8 cellular contexts compared by ENCODE assay signal in the genomic region with DNA sequence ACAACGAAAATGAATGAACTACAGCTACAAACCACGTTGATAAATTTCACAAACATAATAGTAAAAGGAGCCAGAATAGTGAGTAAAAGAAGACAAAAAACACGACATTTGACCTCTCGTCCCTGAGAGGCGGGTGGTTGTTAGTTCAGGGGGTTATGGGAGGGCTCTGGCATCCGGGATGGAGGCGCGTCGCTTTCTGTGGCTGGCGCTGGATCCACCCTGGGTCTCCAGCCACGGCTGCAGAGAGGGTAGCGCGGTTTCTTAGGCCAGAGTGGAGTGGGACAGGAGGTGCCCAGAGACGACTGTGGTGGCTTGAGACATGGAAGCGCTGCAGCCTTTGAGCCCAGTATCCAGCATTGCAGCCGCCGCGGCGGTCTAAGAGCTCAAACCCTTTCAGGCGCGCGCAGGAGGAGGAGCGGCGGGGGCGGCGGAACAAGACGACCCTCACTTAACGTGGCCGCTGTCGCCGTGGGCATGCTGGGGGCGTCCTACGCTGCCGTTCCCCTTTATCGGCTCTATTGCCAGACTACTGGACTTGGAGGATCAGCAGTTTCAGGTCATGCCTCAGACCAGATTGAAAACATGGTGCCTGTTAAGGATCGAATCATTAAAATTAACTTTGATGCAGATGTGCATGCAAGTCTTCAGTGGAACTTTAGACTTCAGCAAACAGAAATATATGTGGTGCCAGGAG. TPM values are rescaled to one million over a fixed set of nuclear protein-coding genes. Genes with fewer than 3 reads are reported as not detected.
DNase-seq lines count a peak whose midpoint lies in the region; ATAC-seq and TF ChIP-seq lines count a peak whose summit lies in the region.

No MANE protein-coding gene starts in this region.

- DNase-seq in activated T-cell treated with anti-CD3 and anti-CD28 coated beads, Interleukin-2, amount 50 U/mL, for 24 hours: no peak
- DNase-seq in activated T-cell treated with anti-CD3 and anti-CD28 coated beads, Interleukin-2, amount 50 U/mL, for 48 hours: no peak
- DNase-seq in iPS-NIHi11 (ENCODE audit: low spot score): peak; percentile 26
- DNase-seq in thoracic aorta (ENCODE audit: low spot score): no peak
- no peak for DNase-seq in mucosa of descending colon
- no peak for DNase-seq in uterus
- DNase-seq in HT-29 (ENCODE audit: low spot score): no peak

- H3K4me1 ChIP-seq in thoracic aorta (ENCODE audit: control insufficient read depth in 1 of 2, low read depth in 2 of 2) (no peaks in the 10 kb centered on the region), mucosa of descending colon (ENCODE audit: low read depth) (no peaks in the 10 kb centered on the region), uterus (peaks cover 0 to 4% of the 10 kb centered on the region in 2 donors)

- H3K4me1 Mint-ChIP-seq in activated T-cell treated with anti-CD3 and anti-CD28 coated beads, Interleukin-2, amount 50 U/mL, for 24 hours (ENCODE audit: low read depth): peaks cover 38% of the 10 kb centered on the region
- peaks cover 20% of the 10 kb centered on the region for H3K4me1 Mint-ChIP-seq in activated T-helper 17 cell treated with anti-CD3 and anti-CD28 coated beads, Interleukin-2, amount 50 U/mL, for 72 hours

- H3K36me3 ChIP-seq in thoracic aorta: no peaks in the 10 kb centered on the region
- H3K36me3 ChIP-seq in mucosa of descending colon (ENCODE audit: low read depth): no peaks in the 10 kb centered on the region
- H3K36me3 ChIP-seq in uterus: no peaks in the 10 kb centered on the region

- TF ChIP-seq CTCF in thoracic aorta (IDR thresholded peaks at IDR 0.05) (no peak), mucosa of descending colon (IDR thresholded peaks at IDR 0.05) (no peak), uterus (IDR thresholded peaks at IDR 0.05) (no peak)

- H3K27me3 ChIP-seq in thoracic aorta (replicated peaks; ENCODE audit: insufficient read depth): no peaks in the 10 kb centered on the region
- peaks cover 3 to 16% of the 10 kb centered on the region in 2 donors for H3K27me3 ChIP-seq in uterus

- H3K27ac ChIP-seq in thoracic aorta (no peak overlapping the region), uterus (no peak overlapping the region)

- peaks cover 38% of the 10 kb centered on the region for H3K27me3 Mint-ChIP-seq in activated T-cell treated with anti-CD3 and anti-CD28 coated beads, Interleukin-2, amount 50 U/mL, for 24 hours
- H3K27me3 Mint-ChIP-seq in activated T-helper 17 cell treated with anti-CD3 and anti-CD28 coated beads, Interleukin-2, amount 50 U/mL, for 72 hours: peaks cover 14% of the 10 kb centered on the region

- H3K4me3 Mint-ChIP-seq in activated T-cell treated with anti-CD3 and anti-CD28 coated beads, Interleukin-2, amount 50 U/mL, for 24 hours: peak overlapping the region; percentile 81
- H3K4me3 Mint-ChIP-seq in activated T-helper 17 cell treated with anti-CD3 and anti-CD28 coated beads, Interleukin-2, amount 50 U/mL, for 72 hours: peak overlapping the region; percentile 41

- H3K4me3 ChIP-seq in thoracic aorta (peak overlapping the region; percentile 34), mucosa of descending colon (no peak overlapping the region), uterus (peak overlapping the region in 1 of 2 donors; percentile 7)

- peaks cover 2% of the 10 kb centered on the region for H3K36me3 Mint-ChIP-seq in activated T-cell treated with anti-CD3 and anti-CD28 coated beads, Interleukin-2, amount 50 U/mL, for 24 hours (ENCODE audit: low read depth)
- no peaks in the 10 kb centered on the region for H3K36me3 Mint-ChIP-seq in activated T-helper 17 cell treated with anti-CD3 and anti-CD28 coated beads, Interleukin-2, amount 50 U/mL, for 72 hours (ENCODE audit: low read depth)

- no peaks in the 10 kb centered on the region for H3K9me3 ChIP-seq in thoracic aorta
- H3K9me3 ChIP-seq in mucosa of descending colon: no peaks in the 10 kb centered on the region
- H3K9me3 ChIP-seq in uterus: no peaks in the 10 kb centered on the region

- intact Hi-C loops in mucosa of descending colon (cut with DNase I, micrococcal nuclease) (no loop called here), uterus (cut with DNase I; ENCODE audit: low total_unique reads) (no loop called here)

- TF ChIP-seq POLR2A in uterus (IDR thresholded peaks at IDR 0.05): no peak

- H3K27ac Mint-ChIP-seq in activated T-cell treated with anti-CD3 and anti-CD28 coated beads, Interleukin-2, amount 50 U/mL, for 24 hours: peak overlapping the region; percentile 30
- no peak overlapping the region for H3K27ac Mint-ChIP-seq in activated T-helper 17 cell treated with anti-CD3 and anti-CD28 coated beads, Interleukin-2, amount 50 U/mL, for 72 hours

- no peak for ATAC-seq in activated T-helper 17 cell treated with anti-CD3 and anti-CD28 coated beads, Interleukin-2, amount 50 U/mL, for 72 hours (replicated peaks)
- ATAC-seq in thoracic aorta (ENCODE audit: insufficient number of reproducible peaks, low FRiP score, low read depth) (no peak), mucosa of descending colon (no peak)

- H3K9me3 Mint-ChIP-seq in activated T-cell treated with anti-CD3 and anti-CD28 coated beads, Interleukin-2, amount 50 U/mL, for 24 hours: peaks cover 10% of the 10 kb centered on the region
- no peaks in the 10 kb centered on the region for H3K9me3 Mint-ChIP-seq in activated T-helper 17 cell treated with anti-CD3 and anti-CD28 coated beads, Interleukin-2, amount 50 U/mL, for 72 hours

RNA-seq across cellular contexts. Expression of gene ZSCAN23, which starts 3.7 kb away (rescaled TPM):
- under 1 TPM; 0.24 to 0.52 TPM for total RNA-seq in activated T-helper 17 cell treated with anti-CD3 and anti-CD28 coated beads, Interleukin-2, amount 50 U/mL, for 72 hours
- total RNA-seq in thoracic aorta (1 to 10 TPM; 1.6 to 1.9 TPM), mucosa of descending colon (1 to 10 TPM in 2 of 3 donors, under 1 TPM in 1; 0.89 to 3.0 (median 2.0) TPM), uterus (10 to 100 TPM in 1 of 4 donors, 1 to 10 TPM in 1, under 1 TPM in 1, not detected in 1; 0.26 to 21.3 (median 7.5) TPM)
- total RNA-seq in HT-29 (2014; rRNA removed; shearing (Covaris generic)): 0.64 and 1.1 TPM in 2 replicates

RNA-seq across cellular contexts. Expression of gene ZSCAN12, which starts 47.4 kb away (rescaled TPM):
- 1 to 10 TPM; 2.9 to 4.3 TPM for total RNA-seq in activated T-helper 17 cell treated with anti-CD3 and anti-CD28 coated beads, Interleukin-2, amount 50 U/mL, for 72 hours
- total RNA-seq in thoracic aorta (1 to 10 TPM; 1.6 to 4.3 TPM), mucosa of descending colon (1 to 10 TPM; 4.3 to 6.9 (median 5.0) TPM), uterus (10 to 100 TPM in 2 of 4 donors, 1 to 10 TPM in 2; 3.8 to 22.2 (median 8.4) TPM)
- 2.1 TPM in 2 replicates for total RNA-seq in HT-29 (2014; rRNA removed; shearing (Covaris generic))
